ENCODE assay signal across 21 cellular contexts in the genomic region with DNA sequence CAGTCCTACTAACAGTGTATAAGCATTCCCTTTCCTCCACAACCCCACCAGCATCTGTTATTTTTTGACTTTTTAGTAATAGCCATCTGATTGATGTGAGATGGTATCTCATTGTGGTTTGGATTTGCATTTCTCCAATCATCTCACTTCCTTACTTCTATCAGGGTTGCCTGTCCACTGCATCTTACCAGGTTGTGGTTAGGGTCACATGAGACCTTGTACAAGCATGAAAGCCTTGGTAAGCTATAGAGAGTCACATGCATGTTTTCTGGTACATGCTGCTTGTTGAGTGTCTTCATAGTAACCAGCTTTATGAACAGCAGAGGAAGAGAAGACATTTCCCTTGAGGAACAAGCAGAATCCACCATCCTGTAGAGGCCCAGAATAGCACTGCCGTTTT.
DNase-seq lines count a peak whose midpoint lies in the region; ATAC-seq and TF ChIP-seq lines count a peak whose summit lies in the region.
"Had no signal": no experiment of that assay in that cellular context is flagged by ENCODE, and none has a peak within 500 bp of the region (broad histone marks: within the 10 kb centered on the region; RNA-seq: fewer than 3 reads in every experiment).

No MANE protein-coding gene starts in this region.

- no peak overlapping the region for H3K4me3 Mint-ChIP-seq in chondrocyte (ENCODE audit: unreplicated experiment)
- H3K4me3 Mint-ChIP-seq: activated CD4-positive, alpha-beta T cell treated with anti-CD3 and anti-CD28 coated beads for 36 hours; CD4-positive, CD25-positive, alpha-beta regulatory T cell; nephron had no signal

- POLR2A ChIA-PET in RWPE1 (lab: Yijun Ruan, JAX; ENCODE audit: low non-redundant PET) = no interaction called here

- peaks cover 4% of the 10 kb centered on the region for H3K9me3 Mint-ChIP-seq in chondrocyte (ENCODE audit: low read depth)

- no peak overlapping the region for H3K27ac ChIP-seq in RWPE1
- H3K27ac ChIP-seq: cardiac muscle cell, gastrocnemius medialis, stomach, upper lobe of right lung had no signal

- no peak for TF ChIP-seq CTCF in chondrocyte (IDR thresholded peaks at IDR 0.05)
- no peak for TF ChIP-seq CTCF in RWPE1 (conservative IDR thresholded peaks at IDR 0.05; ENCODE audit: low read depth)

- peaks cover 1% of the 10 kb centered on the region for H3K36me3 Mint-ChIP-seq in chondrocyte (ENCODE audit: low read depth)
- H3K36me3 Mint-ChIP-seq: CD4-positive, CD25-positive, alpha-beta regulatory T cell had no signal

- ATAC-seq in GM18502 (IDR thresholded peaks at IDR 0.05; ENCODE audit: poor library complexity, unreplicated experiment) = peak; percentile 91
- peak; percentile 74 for ATAC-seq in GM19397 (IDR thresholded peaks at IDR 0.05; ENCODE audit: unreplicated experiment)
- peak; percentile 87 for ATAC-seq in HG03060 (IDR thresholded peaks at IDR 0.05; ENCODE audit: low read depth, unreplicated experiment)
- ATAC-seq in HG03565 (IDR thresholded peaks at IDR 0.05; ENCODE audit: unreplicated experiment) = peak; percentile 97
- ATAC-seq: activated CD4-positive, alpha-beta T cell treated with anti-CD3 and anti-CD28 coated beads for 36 hours; gastrocnemius medialis; upper lobe of right lung had no signal

- DNase-seq in chondrocyte (ENCODE audit: low spot score) (no peak), RWPE1 (ENCODE audit: low spot score) (no peak), ACHN (no peak), midbrain (lab: John Stamatoyannopoulos, UW) (no peak)
- DNase-seq: activated CD4-positive, alpha-beta T cell treated with anti-CD3 and anti-CD28 coated beads for 36 hours; activated effector memory CD4-positive, alpha-beta T cell treated with Interleukin-2 at 50 U/mL for 16 hours; CD4-positive, CD25-positive, alpha-beta regulatory T cell; erythroblast; gastrocnemius medialis; Kasumi-1; NCI-H1436; stimulated activated CD4-positive, alpha-beta T cell treated with anti-CD3 and anti-CD28 coated beads, Interleukin-2, amount 100 ng/mL, for 24 hours; stomach; upper lobe of right lung had no signal

- in situ Hi-C loops in ACHN (cut with HindIII; ENCODE audit: low pct_ligation_motif_present, low pct_unique_long_range_greater_than_20kb, low sequenced_read_pairs) = no loop called here

- peaks cover 16% of the 10 kb centered on the region for H3K27me3 Mint-ChIP-seq in chondrocyte (ENCODE audit: low read depth)
- H3K27me3 Mint-ChIP-seq: CD4-positive, CD25-positive, alpha-beta regulatory T cell had no signal

- no peaks in the 10 kb centered on the region for H3K4me1 Mint-ChIP-seq in chondrocyte (ENCODE audit: low read depth)
- H3K4me1 Mint-ChIP-seq: activated CD4-positive, alpha-beta T cell treated with anti-CD3 and anti-CD28 coated beads for 36 hours; CD4-positive, CD25-positive, alpha-beta regulatory T cell; nephron had no signal

- CTCF ChIA-PET in RWPE1 (lab: Yijun Ruan, JAX) = no interaction called here

- H3K27ac Mint-ChIP-seq in chondrocyte (ENCODE audit: unreplicated experiment) = no peak overlapping the region
- H3K27ac Mint-ChIP-seq: activated CD4-positive, alpha-beta T cell treated with anti-CD3 and anti-CD28 coated beads for 36 hours; CD4-positive, CD25-positive, alpha-beta regulatory T cell; nephron; progenitor cell of endocrine pancreas had no signal
